1 cellular context compared by ENCODE assay signal in the genomic region with DNA sequence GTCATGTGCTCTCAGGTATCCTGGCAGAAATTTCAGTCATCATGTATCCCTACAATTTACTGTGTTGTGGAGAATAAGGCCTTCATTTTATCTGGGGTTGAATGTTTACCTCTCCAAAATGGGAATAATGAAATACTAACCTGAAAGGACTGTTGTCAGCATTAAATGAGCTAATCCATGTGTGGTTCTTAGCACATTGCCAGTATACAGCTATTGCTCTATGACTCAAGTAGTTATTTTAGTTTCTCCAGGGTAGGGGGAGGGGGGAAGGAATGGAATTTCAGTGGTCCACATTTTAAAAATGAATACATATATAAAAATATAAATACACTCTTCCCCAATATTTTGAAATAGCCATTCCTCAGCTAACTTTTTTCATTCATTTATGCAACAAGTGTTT.
A peak's percentile ranks its signal among the peaks of the same experiment; 100 is the strongest.
TF ChIP-seq lines count a peak whose summit lies in the region.

No MANE protein-coding gene starts in this region.

TF ChIP-seq in IMR-90, 13 proteins besides CTCF, POLR2A, EP300 and RAD21:
- TF ChIP-seq MAFK (IDR thresholded peaks at IDR 0.05; ENCODE audit: low read depth, low read length), result peak; percentile 88
- TF ChIP-seq FOS (IDR thresholded peaks at IDR 0.05; ENCODE audit: low read depth, low read length), result no peak; the same call in 1 of the 2 replicates
- TF ChIP-seq BHLHE40 (IDR thresholded peaks at IDR 0.05; ENCODE audit: low read depth, low read length), result peak; percentile 31; the same call in 1 of the 2 replicates
